ENCODE assay signal across 1 cellular context in the genomic region with DNA sequence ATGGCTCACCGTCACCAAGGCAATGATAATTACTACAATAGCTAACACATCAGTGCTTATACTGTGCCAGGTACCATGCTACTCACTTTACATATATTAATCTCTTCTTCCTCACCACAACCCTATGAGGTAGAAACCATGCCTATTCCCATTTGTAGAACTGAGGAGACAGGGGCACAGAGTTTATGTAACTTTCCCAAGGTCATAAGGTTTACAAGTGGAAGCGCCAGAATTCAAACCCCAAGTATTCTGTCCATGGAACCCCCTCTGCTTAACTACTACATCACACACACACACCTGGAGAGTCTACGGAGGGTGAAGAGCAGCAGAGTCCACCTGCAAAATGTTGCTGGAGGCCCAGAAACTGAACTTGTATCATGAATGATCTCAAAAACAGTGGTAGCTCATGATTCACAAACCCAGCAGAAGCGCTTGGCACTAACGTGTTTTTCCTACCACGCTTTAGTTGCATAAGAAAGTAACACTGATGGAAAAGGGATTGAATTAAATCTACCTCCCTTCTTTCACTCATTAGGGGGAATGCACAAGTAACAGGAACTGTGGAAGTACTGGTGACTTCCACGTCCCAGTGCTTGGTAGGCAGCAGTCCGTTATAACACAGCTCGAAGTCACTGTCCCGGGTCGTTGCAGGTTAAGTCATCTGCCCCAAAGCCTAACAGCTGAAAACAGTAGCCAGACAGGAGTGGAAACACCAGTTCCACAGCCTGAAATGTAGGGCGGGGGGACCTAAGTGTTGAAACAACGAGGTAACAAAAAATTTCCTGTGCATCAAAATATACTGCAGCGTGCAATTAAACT.
TF ChIP-seq lines count a peak whose summit lies in the region.

No MANE protein-coding gene starts in this region.

TF ChIP-seq in H1, 55 proteins besides CTCF, POLR2A, EP300 and RAD21:
- TF ChIP-seq SAP30 (IDR thresholded peaks at IDR 0.05; ENCODE audit: insufficient read depth, insufficient replicate concordance, low read length) (no peak), SP2 (IDR thresholded peaks at IDR 0.05; ENCODE audit: low read length) (no peak), RFX5 (IDR thresholded peaks at IDR 0.05; ENCODE audit: borderline replicate concordance, low read depth, low read length) (no peak)
- TF ChIP-seq, protein P1, sequence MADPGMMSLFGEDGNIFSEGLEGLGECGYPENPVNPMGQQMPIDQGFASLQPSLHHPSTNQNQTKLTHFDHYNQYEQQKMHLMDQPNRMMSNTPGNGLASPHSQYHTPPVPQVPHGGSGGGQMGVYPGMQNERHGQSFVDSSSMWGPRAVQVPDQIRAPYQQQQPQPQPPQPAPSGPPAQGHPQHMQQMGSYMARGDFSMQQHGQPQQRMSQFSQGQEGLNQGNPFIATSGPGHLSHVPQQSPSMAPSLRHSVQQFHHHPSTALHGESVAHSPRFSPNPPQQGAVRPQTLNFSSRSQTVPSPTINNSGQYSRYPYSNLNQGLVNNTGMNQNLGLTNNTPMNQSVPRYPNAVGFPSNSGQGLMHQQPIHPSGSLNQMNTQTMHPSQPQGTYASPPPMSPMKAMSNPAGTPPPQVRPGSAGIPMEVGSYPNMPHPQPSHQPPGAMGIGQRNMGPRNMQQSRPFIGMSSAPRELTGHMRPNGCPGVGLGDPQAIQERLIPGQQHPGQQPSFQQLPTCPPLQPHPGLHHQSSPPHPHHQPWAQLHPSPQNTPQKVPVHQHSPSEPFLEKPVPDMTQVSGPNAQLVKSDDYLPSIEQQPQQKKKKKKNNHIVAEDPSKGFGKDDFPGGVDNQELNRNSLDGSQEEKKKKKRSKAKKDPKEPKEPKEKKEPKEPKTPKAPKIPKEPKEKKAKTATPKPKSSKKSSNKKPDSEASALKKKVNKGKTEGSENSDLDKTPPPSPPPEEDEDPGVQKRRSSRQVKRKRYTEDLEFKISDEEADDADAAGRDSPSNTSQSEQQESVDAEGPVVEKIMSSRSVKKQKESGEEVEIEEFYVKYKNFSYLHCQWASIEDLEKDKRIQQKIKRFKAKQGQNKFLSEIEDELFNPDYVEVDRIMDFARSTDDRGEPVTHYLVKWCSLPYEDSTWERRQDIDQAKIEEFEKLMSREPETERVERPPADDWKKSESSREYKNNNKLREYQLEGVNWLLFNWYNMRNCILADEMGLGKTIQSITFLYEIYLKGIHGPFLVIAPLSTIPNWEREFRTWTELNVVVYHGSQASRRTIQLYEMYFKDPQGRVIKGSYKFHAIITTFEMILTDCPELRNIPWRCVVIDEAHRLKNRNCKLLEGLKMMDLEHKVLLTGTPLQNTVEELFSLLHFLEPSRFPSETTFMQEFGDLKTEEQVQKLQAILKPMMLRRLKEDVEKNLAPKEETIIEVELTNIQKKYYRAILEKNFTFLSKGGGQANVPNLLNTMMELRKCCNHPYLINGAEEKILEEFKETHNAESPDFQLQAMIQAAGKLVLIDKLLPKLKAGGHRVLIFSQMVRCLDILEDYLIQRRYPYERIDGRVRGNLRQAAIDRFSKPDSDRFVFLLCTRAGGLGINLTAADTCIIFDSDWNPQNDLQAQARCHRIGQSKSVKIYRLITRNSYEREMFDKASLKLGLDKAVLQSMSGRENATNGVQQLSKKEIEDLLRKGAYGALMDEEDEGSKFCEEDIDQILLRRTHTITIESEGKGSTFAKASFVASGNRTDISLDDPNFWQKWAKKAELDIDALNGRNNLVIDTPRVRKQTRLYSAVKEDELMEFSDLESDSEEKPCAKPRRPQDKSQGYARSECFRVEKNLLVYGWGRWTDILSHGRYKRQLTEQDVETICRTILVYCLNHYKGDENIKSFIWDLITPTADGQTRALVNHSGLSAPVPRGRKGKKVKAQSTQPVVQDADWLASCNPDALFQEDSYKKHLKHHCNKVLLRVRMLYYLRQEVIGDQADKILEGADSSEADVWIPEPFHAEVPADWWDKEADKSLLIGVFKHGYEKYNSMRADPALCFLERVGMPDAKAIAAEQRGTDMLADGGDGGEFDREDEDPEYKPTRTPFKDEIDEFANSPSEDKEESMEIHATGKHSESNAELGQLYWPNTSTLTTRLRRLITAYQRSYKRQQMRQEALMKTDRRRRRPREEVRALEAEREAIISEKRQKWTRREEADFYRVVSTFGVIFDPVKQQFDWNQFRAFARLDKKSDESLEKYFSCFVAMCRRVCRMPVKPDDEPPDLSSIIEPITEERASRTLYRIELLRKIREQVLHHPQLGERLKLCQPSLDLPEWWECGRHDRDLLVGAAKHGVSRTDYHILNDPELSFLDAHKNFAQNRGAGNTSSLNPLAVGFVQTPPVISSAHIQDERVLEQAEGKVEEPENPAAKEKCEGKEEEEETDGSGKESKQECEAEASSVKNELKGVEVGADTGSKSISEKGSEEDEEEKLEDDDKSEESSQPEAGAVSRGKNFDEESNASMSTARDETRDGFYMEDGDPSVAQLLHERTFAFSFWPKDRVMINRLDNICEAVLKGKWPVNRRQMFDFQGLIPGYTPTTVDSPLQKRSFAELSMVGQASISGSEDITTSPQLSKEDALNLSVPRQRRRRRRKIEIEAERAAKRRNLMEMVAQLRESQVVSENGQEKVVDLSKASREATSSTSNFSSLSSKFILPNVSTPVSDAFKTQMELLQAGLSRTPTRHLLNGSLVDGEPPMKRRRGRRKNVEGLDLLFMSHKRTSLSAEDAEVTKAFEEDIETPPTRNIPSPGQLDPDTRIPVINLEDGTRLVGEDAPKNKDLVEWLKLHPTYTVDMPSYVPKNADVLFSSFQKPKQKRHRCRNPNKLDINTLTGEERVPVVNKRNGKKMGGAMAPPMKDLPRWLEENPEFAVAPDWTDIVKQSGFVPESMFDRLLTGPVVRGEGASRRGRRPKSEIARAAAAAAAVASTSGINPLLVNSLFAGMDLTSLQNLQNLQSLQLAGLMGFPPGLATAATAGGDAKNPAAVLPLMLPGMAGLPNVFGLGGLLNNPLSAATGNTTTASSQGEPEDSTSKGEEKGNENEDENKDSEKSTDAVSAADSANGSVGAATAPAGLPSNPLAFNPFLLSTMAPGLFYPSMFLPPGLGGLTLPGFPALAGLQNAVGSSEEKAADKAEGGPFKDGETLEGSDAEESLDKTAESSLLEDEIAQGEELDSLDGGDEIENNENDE (IDR thresholded peaks at IDR 0.05; ENCODE audit: insufficient replicate concordance, low read length), result no peak
